ENCODE assay signal across 8 cellular contexts in the genomic region with DNA sequence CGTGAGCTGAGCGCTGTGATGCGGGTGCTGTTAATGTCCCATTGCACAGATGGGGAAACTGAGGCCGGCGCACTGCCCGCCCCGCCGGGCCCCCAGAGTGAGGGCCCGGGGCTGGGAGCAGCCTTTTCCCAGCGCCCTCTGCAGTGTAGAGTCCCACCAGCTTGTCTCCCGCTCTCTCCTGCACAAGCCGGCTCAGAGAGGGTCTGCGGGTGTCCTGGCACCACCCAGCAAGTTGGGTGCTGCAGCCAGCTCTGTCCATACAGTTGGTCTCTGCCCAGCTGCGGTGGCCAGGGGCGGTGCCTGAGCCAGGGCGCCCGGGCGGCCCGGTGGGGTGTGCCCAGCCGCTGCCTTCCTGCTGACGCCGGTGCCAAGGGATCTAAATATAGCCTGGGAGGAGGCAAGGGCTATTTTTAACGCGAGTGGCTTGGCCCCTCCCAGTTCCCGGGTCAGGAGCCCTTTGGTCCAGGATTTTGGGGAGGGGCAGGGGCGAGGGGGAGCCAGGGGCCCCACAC. TPM values are rescaled to one million over a fixed set of nuclear protein-coding genes. Genes with fewer than 3 reads are reported as not detected.
A peak's percentile ranks its signal among the peaks of the same experiment; 100 is the strongest.
DNase-seq lines count a peak whose midpoint lies in the region; ATAC-seq and TF ChIP-seq lines count a peak whose summit lies in the region.

No MANE protein-coding gene starts in this region.

- in situ Hi-C loops in astrocyte of the cerebellum (cut with HindIII; ENCODE audit: low sequenced_read_pairs) (no loop called here), gastrocnemius medialis (cut with MboI; ENCODE audit: low sequenced_read_pairs in 4 of 4) (no loop called here)

- peak; percentile 87 to 89 for ATAC-seq in gastrocnemius medialis
- ATAC-seq in HG03460 (IDR thresholded peaks at IDR 0.05; ENCODE audit: unreplicated experiment): no peak

- H3K4me1 ChIP-seq in iPS DF 6.9 (ENCODE audit: control insufficient read depth, insufficient read depth, low read length) (peaks cover 6% of the 10 kb centered on the region), gastrocnemius medialis (peaks cover 29 to 45% of the 10 kb centered on the region in 2 donors)

- H3K36me3 ChIP-seq in MG63 (no peaks in the 10 kb centered on the region), iPS DF 6.9 (ENCODE audit: control insufficient read depth, insufficient read depth, low read length) (no peaks in the 10 kb centered on the region), gastrocnemius medialis (no peaks in the 10 kb centered on the region)

- H3K9me3 ChIP-seq in MG63: no peaks in the 10 kb centered on the region
- no peaks in the 10 kb centered on the region for H3K9me3 ChIP-seq in iPS DF 6.9 (ENCODE audit: control insufficient read depth, insufficient read depth, low read length)
- H3K9me3 ChIP-seq in gastrocnemius medialis: no peaks in the 10 kb centered on the region

- TF ChIP-seq CTCF in astrocyte of the cerebellum (IDR thresholded peaks at IDR 0.05; ENCODE audit: low read depth, low read length, missing control alignments): no peak
- TF ChIP-seq CTCF in gastrocnemius medialis (IDR thresholded peaks at IDR 0.05 in 4 of 5, conservative IDR thresholded peaks at IDR 0.05 in 1 of 5): no peak

- DNase-seq in GM03348 (ENCODE audit: low spot score) (peak; percentile 90), MG63 (peak; percentile 82), astrocyte of the cerebellum (ENCODE audit: low read depth) (no peak), iPS DF 6.9 (ENCODE audit: low read depth, low spot score) (no peak), gastrocnemius medialis (peak; percentile 85 to 93), NCI-H446 treated with DMSO at 0.1 percent for 48 hours (lab: John Stamatoyannopoulos, UW) (no peak), NCI-H2171 treated with DMSO at 0.1 percent for 48 hours (lab: John Stamatoyannopoulos, UW) (no peak)

- TF ChIP-seq POLR2A in gastrocnemius medialis (IDR thresholded peaks at IDR 0.05): no peak

- no peak overlapping the region for H3K4me3 ChIP-seq in MG63
- peak overlapping the region; percentile 45 for H3K4me3 ChIP-seq in astrocyte of the cerebellum (ENCODE audit: low read depth, low read length)
- H3K4me3 ChIP-seq in iPS DF 6.9 (ENCODE audit: low read length): peak overlapping the region; percentile 38; the same call in 1 of the 2 replicates
- H3K4me3 ChIP-seq in gastrocnemius medialis: peak overlapping the region; percentile 57 to 80 (median 60)

- no peak overlapping the region for H3K27ac ChIP-seq in iPS DF 6.9 (ENCODE audit: low read length)
- H3K27ac ChIP-seq in gastrocnemius medialis: peak overlapping the region; percentile 89 to 95 (median 91)

- H3K27me3 ChIP-seq in MG63 (no peaks in the 10 kb centered on the region), iPS DF 6.9 (ENCODE audit: control insufficient read depth, insufficient read depth, low read length) (no peaks in the 10 kb centered on the region), gastrocnemius medialis (no peaks in the 10 kb centered on the region)

- intact Hi-C loops in gastrocnemius medialis (cut with DNase I; ENCODE audit: low total_unique reads): loop anchor here (2.0 to 5.0 kb wide), 2 partner anchors 18 to 47 kb away; partner anchors contain the start of gene GADD45B

- WGBS in iPS DF 6.9 (ENCODE audit: insufficient coverage, insufficient read length): no CpG with 5 or more reads among the region's 26 CpGs

RNA-seq across cellular contexts. Expression of gene GADD45B, which starts 19.3 kb away (rescaled TPM):
- total RNA-seq in MG63 (2014; rRNA removed; shearing (Covaris generic); ENCODE audit: low replicate concordance): 36.4 and 48.7 TPM in 2 replicates
- total RNA-seq in gastrocnemius medialis: 10 to 100 TPM; 32.2 to 48.7 (median 41.7) TPM

RNA-seq across cellular contexts. Expression of gene LMNB2, which starts 38.4 kb away (rescaled TPM):
- total RNA-seq in MG63 (2014; rRNA removed; shearing (Covaris generic); ENCODE audit: low replicate concordance): 124 and 171 TPM in 2 replicates
- total RNA-seq in gastrocnemius medialis: 10 to 100 TPM; 14.8 to 34.1 (median 23.6) TPM

Comparison
In these comparisons a context has a peak if more than half of its experiments do, and no peak if none do; other contexts are left out.
1. DNase-seq: peak in GM03348 (single experiment), MG63 (single experiment) and gastrocnemius medialis (2 of 2); none in astrocyte of the cerebellum (single experiment), iPS DF 6.9 (single experiment), NCI-H446 treated with DMSO at 0.1 percent for 48 hours (single experiment) and NCI-H2171 treated with DMSO at 0.1 percent for 48 hours (single experiment).